In the genomic region with DNA sequence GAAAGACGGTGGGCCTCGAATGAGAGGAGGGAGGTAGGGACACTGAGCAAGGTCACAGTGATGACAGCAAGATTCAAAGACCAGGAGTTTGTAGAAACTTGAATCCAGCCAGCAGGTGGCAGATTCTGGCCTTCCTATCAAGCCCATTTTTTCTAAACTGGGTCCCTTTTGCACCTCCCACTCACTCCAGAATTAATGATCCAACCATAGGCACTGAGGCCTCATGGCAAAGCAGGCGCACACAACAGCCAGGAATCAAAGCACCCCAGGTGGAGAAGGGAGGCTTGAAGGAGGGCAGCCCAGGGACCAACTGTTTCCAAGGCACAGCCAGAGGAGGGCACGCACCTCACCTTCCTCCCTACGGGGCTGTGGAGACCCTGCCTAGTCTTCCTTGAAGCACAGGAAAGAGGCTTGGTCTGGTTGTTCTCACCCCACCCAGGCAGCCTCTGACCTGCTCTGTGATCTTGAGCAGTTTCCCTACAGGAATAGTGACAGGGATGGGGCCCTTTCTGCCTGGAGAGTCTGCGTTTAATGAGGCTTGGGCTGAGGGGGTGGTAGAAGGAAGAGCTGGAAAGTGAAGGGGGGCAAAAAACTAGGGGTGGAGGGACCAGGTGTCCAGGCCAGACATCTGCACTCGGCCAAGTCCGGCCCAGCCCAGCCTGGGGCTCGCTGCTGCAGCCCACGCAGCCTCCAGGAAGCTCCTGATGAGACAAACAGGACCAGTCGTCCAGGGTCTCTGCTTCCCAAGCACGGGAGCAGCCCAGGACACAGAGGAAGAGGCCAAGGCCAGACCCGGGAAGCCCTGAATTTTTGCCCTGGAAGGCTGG, we compare ENCODE assay signal across 8 cellular contexts.
DNase-seq lines count a peak whose midpoint lies in the region; TF ChIP-seq lines count a peak whose summit lies in the region.

No MANE protein-coding gene starts in this region.

- in situ Hi-C loops in astrocyte of the cerebellum (cut with HindIII; ENCODE audit: low sequenced_read_pairs) = no loop called here

- no peak for TF ChIP-seq EP300 in sigmoid colon (IDR thresholded peaks at IDR 0.05)

- WGBS in sigmoid colon, 2 donors = 54 to 63% methylated on average over 13 of the region's 13 CpGs

- DNase-seq in activated CD8-positive, alpha-beta memory T cell treated with anti-CD3 and anti-CD28 coated beads, Interleukin-2, amount 50 U/mL, for 4 hours = peak; percentile 27
- DNase-seq in activated CD8-positive, alpha-beta memory T cell treated with anti-CD3 and anti-CD28 coated beads, Interleukin-2, amount 50 U/mL, for 48 hours = no peak
- peak; percentile 23 for DNase-seq in NCI-H1105 treated with DMSO at 0.1 percent for 48 hours (lab: John Stamatoyannopoulos, UW)
- peak; percentile 13 for DNase-seq in astrocyte of the cerebellum (ENCODE audit: low read depth)
- DNase-seq in hypothalamus (lab: John Stamatoyannopoulos, UW) = peak in 27 of 51 donors; percentile 4 to 67 (median 40)
- DNase-seq in sigmoid colon = peak; percentile 65
- DNase-seq in glutamatergic neuron = no peak
- no peak for DNase-seq in NCI-H2029 treated with DMSO at 0.1 percent for 48 hours (lab: John Stamatoyannopoulos, UW)

- no peaks in the 10 kb centered on the region for H3K27me3 Mint-ChIP-seq in glutamatergic neuron (ENCODE audit: unreplicated experiment)

- no peak overlapping the region for H3K27ac Mint-ChIP-seq in glutamatergic neuron (ENCODE audit: unreplicated experiment)

- intact Hi-C loops in sigmoid colon (cut with DNase I) = loop anchor here (1.0 kb wide), 1 partner anchor 146 kb away; no protein-coding TSS in a partner anchor

- peak; percentile 50 for TF ChIP-seq CTCF in astrocyte of the cerebellum (IDR thresholded peaks at IDR 0.05; ENCODE audit: low read depth, low read length, missing control alignments)
- peak in 3 of 4 experiments; percentile 49 to 57 (median 57) for TF ChIP-seq CTCF in sigmoid colon (IDR thresholded peaks at IDR 0.05)
- no peak for TF ChIP-seq CTCF in glutamatergic neuron (IDR thresholded peaks at IDR 0.05; ENCODE audit: partially characterized antibody, unreplicated experiment)

- no peak for TF ChIP-seq POLR2A in sigmoid colon (IDR thresholded peaks at IDR 0.05)

- H3K4me3 Mint-ChIP-seq in glutamatergic neuron (ENCODE audit: unreplicated experiment) = no peak overlapping the region

- H3K27ac ChIP-seq in sigmoid colon = peak overlapping the region; percentile 44 to 81 (median 56)

- no peaks in the 10 kb centered on the region for H3K36me3 Mint-ChIP-seq in glutamatergic neuron (ENCODE audit: unreplicated experiment)

- H3K4me1 Mint-ChIP-seq in glutamatergic neuron (ENCODE audit: low read depth, unreplicated experiment) = peaks cover 9% of the 10 kb centered on the region

- H3K27me3 ChIP-seq in sigmoid colon = no peaks in the 10 kb centered on the region

- no peaks in the 10 kb centered on the region for H3K9me3 ChIP-seq in sigmoid colon

- H3K4me1 ChIP-seq in sigmoid colon = peaks cover 0 to 21% (median 14%) of the 10 kb centered on the region in 4 donors

- H3K36me3 ChIP-seq in sigmoid colon = no peaks in the 10 kb centered on the region

- no peaks in the 10 kb centered on the region for H3K9me3 Mint-ChIP-seq in glutamatergic neuron (ENCODE audit: unreplicated experiment)

- H3K4me3 ChIP-seq in astrocyte of the cerebellum (ENCODE audit: low read depth, low read length) (no peak overlapping the region), sigmoid colon (peak overlapping the region in 1 of 4 donors; percentile 12)

Comparison
In these comparisons a context has a peak if more than half of its experiments do, and no peak if none do; other contexts are left out.
1. DNase-seq: peak in activated CD8-positive, alpha-beta memory T cell treated with anti-CD3 and anti-CD28 coated beads, Interleukin-2, amount 50 U/mL, for 4 hours (single experiment), NCI-H1105 treated with DMSO at 0.1 percent for 48 hours (single experiment), astrocyte of the cerebellum (single experiment), hypothalamus (27 of 51) and sigmoid colon (single experiment); none in activated CD8-positive, alpha-beta memory T cell treated with anti-CD3 and anti-CD28 coated beads, Interleukin-2, amount 50 U/mL, for 48 hours (single experiment), glutamatergic neuron (single experiment) and NCI-H2029 treated with DMSO at 0.1 percent for 48 hours (single experiment).